8 cellular contexts compared by ENCODE assay signal in the genomic region with DNA sequence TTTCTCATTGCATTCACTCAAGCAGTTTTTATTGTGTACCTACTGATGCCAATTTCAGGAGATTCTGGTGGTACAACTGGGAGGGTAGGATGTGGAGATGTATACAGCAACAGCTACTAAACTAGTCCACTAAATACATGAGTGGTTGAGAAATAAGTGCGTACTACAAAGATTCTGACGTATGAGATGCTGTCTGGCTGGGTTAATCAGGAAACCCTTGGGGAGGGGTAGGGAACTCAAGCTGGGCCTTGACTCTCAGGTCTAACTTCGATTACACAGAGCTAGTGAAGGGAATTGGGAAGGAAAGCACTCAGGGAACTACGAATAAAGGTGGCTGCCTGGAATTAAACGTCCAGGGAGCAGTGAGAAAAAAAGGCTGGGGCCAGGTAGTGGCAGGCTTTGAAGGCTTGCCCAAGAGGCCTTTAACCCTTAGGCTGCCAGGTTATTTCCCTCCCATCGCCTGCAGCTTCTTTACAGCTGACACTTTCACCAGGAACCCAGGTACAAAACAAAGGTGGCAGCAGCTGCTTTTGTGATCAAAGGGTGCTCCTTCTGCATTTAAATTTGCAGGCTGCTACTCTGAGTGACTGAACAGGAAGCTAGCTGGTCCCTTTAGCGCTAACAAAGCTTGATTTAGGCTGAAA. TPM values are rescaled to one million over a fixed set of nuclear protein-coding genes. Genes with fewer than 3 reads are reported as not detected.
DNase-seq lines count a peak whose midpoint lies in the region; ATAC-seq and TF ChIP-seq lines count a peak whose summit lies in the region.
"Had no signal": no experiment of that assay in that cellular context is flagged by ENCODE, and none has a peak within 500 bp of the region (broad histone marks: within the 10 kb centered on the region; RNA-seq: fewer than 3 reads in every experiment).

No MANE protein-coding gene starts in this region.

- H3K4me1 Mint-ChIP-seq in activated naive CD4-positive, alpha-beta T cell treated with anti-CD3 and anti-CD28 coated beads, Interleukin-2, amount 50 U/mL, for 24 hours = peaks cover 68% of the 10 kb centered on the region

- H3K36me3 Mint-ChIP-seq in activated naive CD4-positive, alpha-beta T cell treated with anti-CD3 and anti-CD28 coated beads, Interleukin-2, amount 50 U/mL, for 24 hours = no peaks in the 10 kb centered on the region
- peaks cover 8 to 10% of the 10 kb centered on the region in 2 donors for H3K36me3 Mint-ChIP-seq in activated naive CD4-positive, alpha-beta T cell treated with anti-CD3 and anti-CD28 coated beads, Interleukin-2, amount 50 U/mL, for 72 hours

- TF ChIP-seq CTCF in epithelial cell of esophagus (IDR thresholded peaks at IDR 0.05; ENCODE audit: insufficient read depth, low read depth, low read length, missing control alignments) = no peak

- H3K4me3 ChIP-seq in epithelial cell of esophagus (ENCODE audit: low read length) (no peak overlapping the region), thymus (ENCODE audit: low read length) (no peak overlapping the region), HAP-1 (no peak overlapping the region)
- H3K4me3 ChIP-seq: body of pancreas had no signal

- WGBS in thymus = 56% methylated on average over 7 of the region's 7 CpGs

- H3K4me3 Mint-ChIP-seq in activated naive CD4-positive, alpha-beta T cell treated with anti-CD3 and anti-CD28 coated beads, Interleukin-2, amount 50 U/mL, for 24 hours = peak overlapping the region; percentile 69

- H3K9me3 ChIP-seq in thymus (ENCODE audit: control insufficient read depth) = no peaks in the 10 kb centered on the region
- H3K9me3 ChIP-seq in HAP-1 = no peaks in the 10 kb centered on the region
- H3K9me3 ChIP-seq: body of pancreas had no signal

- H3K27me3 ChIP-seq in thymus (ENCODE audit: control insufficient read depth, insufficient read depth) (peaks cover 11% of the 10 kb centered on the region), HAP-1 (ENCODE audit: low read depth) (no peaks in the 10 kb centered on the region)
- H3K27me3 ChIP-seq: body of pancreas had no signal

- no peak for ATAC-seq in activated naive CD4-positive, alpha-beta T cell treated with anti-CD3 and anti-CD28 coated beads, Interleukin-2, amount 50 U/mL, for 72 hours
- ATAC-seq: body of pancreas had no signal

- no peaks in the 10 kb centered on the region for H3K9me3 Mint-ChIP-seq in activated naive CD4-positive, alpha-beta T cell treated with anti-CD3 and anti-CD28 coated beads, Interleukin-2, amount 50 U/mL, for 24 hours
- no peaks in the 10 kb centered on the region for H3K9me3 Mint-ChIP-seq in activated naive CD4-positive, alpha-beta T cell treated with anti-CD3 and anti-CD28 coated beads, Interleukin-2, amount 50 U/mL, for 72 hours

- peak overlapping the region; percentile 87 for H3K27ac Mint-ChIP-seq in activated naive CD4-positive, alpha-beta T cell treated with anti-CD3 and anti-CD28 coated beads, Interleukin-2, amount 50 U/mL, for 24 hours
- H3K27ac Mint-ChIP-seq in activated naive CD4-positive, alpha-beta T cell treated with anti-CD3 and anti-CD28 coated beads, Interleukin-2, amount 50 U/mL, for 72 hours = peak overlapping the region in 1 of 2 donors; percentile 91

- H3K36me3 ChIP-seq in thymus (ENCODE audit: control insufficient read depth, insufficient read depth) (no peaks in the 10 kb centered on the region), HAP-1 (replicated peaks) (peaks cover 17% of the 10 kb centered on the region)

- peak overlapping the region; percentile 73 for H3K27ac ChIP-seq in thymus (ENCODE audit: low read depth)

- H3K27me3 Mint-ChIP-seq in activated naive CD4-positive, alpha-beta T cell treated with anti-CD3 and anti-CD28 coated beads, Interleukin-2, amount 50 U/mL, for 24 hours = no peaks in the 10 kb centered on the region

- H3K4me1 ChIP-seq in thymus (ENCODE audit: control insufficient read depth, insufficient read depth, low read length) (peaks cover 14% of the 10 kb centered on the region), HAP-1 (peaks cover 13% of the 10 kb centered on the region)

- no peak for DNase-seq in activated naive CD4-positive, alpha-beta T cell treated with anti-CD3 and anti-CD28 coated beads, Interleukin-2, amount 50 U/mL, for 72 hours (ENCODE audit: low spot score in 2 of 2)
- DNase-seq in epithelial cell of esophagus (ENCODE audit: low read depth) (peak; percentile 30), HAP-1 (ENCODE audit: low spot score in 2 of 2) (no peak), KG1 (lab: John Stamatoyannopoulos, UW) (no peak)
- DNase-seq: body of pancreas, NCI-H748 treated with DMSO at 0.1 percent for 48 hours had no signal

- in situ Hi-C loops in HAP-1 (cut with MboI; ENCODE audit: low sequenced_read_pairs) = no loop called here

RNA-seq across cellular contexts. Expression of a gene that starts 3.2 kb away (rescaled TPM):
- total RNA-seq in activated naive CD4-positive, alpha-beta T cell treated with anti-CD3 and anti-CD28 coated beads, Interleukin-2, amount 50 U/mL, for 72 hours = 100 to 1,000 TPM in 1 of 2 donors, 10 to 100 TPM in 1; 74.2 to 125 TPM
- polyA plus RNA-seq in thymus = 107 TPM

RNA-seq across cellular contexts. Expression of a gene that starts 3.7 kb away (rescaled TPM):
- 1 to 10 TPM; 1.9 to 3.5 TPM for total RNA-seq in activated naive CD4-positive, alpha-beta T cell treated with anti-CD3 and anti-CD28 coated beads, Interleukin-2, amount 50 U/mL, for 72 hours
- 7.8 TPM for polyA plus RNA-seq in thymus

RNA-seq across cellular contexts. Expression of a gene that starts 49.0 kb away (rescaled TPM):
- total RNA-seq in activated naive CD4-positive, alpha-beta T cell treated with anti-CD3 and anti-CD28 coated beads, Interleukin-2, amount 50 U/mL, for 72 hours = 10 to 100 TPM; 25.4 to 45.0 TPM
- polyA plus RNA-seq in thymus = 24.4 TPM

RNA-seq across cellular contexts. Expression of a gene that starts 49.2 kb away (rescaled TPM):
- total RNA-seq in activated naive CD4-positive, alpha-beta T cell treated with anti-CD3 and anti-CD28 coated beads, Interleukin-2, amount 50 U/mL, for 72 hours = 10 to 100 TPM; 41.3 to 58.0 TPM
- polyA plus RNA-seq in thymus = 53.0 TPM
